ENCODE assay signal across 16 cellular contexts in the genomic region with DNA sequence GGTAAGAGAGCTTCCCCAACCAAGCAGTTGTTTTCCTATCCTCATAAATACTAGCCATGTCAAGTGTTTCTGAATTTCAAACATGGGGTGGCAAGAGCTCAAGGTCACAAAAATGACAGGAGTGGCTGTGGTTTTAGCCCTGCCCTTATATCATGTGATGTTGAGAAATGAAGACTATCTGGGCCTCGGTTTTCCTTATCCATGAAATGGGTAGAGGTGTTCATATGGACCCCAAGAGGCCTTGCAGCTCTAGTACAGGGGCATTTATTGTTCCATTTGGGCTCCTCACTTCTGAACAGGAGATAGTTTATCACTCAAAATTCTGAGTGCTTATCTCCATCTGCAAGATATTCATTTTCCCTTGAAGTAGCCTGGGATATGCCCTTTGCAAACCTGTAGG. TPM values are rescaled to one million over a fixed set of nuclear protein-coding genes. Genes with fewer than 3 reads are reported as not detected.
DNase-seq lines count a peak whose midpoint lies in the region; ATAC-seq, FAIRE-seq and TF ChIP-seq lines count a peak whose summit lies in the region.
"Had no signal": no experiment of that assay in that cellular context is flagged by ENCODE, and none has a peak within 500 bp of the region (broad histone marks: within the 10 kb centered on the region; RNA-seq: fewer than 3 reads in every experiment).

No MANE protein-coding gene starts in this region.

- H3K27ac ChIP-seq in AG04450 (ENCODE audit: low read depth, low read length) (peak overlapping the region; percentile 52), astrocyte (ENCODE audit: low read depth, low read length) (no peak overlapping the region), fibroblast of lung (ENCODE audit: insufficient read depth, low read length) (peak overlapping the region; percentile 47), thoracic aorta (peak overlapping the region; percentile 22 to 59), sigmoid colon (no peak overlapping the region), heart left ventricle (no peak overlapping the region)
- H3K27ac ChIP-seq: BLaER1 had no signal

- no peak for DNase-seq in AG04450 (ENCODE audit: low read depth, low spot score)
- DNase-seq in astrocyte (ENCODE audit: low read depth): no peak
- no peak for DNase-seq in fibroblast of lung (ENCODE audit: low read depth in 2 of 2)
- DNase-seq in thoracic aorta (ENCODE audit: low spot score): no peak
- no peak for DNase-seq in T-helper 1 cell
- DNase-seq in sigmoid colon: no peak
- no peak for DNase-seq in ACHN
- DNase-seq in heart left ventricle: no peak
- DNase-seq: AML-193; Caco-2; CD8-positive, alpha-beta memory T cell; DND-41; GDM1; HFFc6 had no signal

- H3K4me1 ChIP-seq in astrocyte (ENCODE audit: insufficient read depth, low read length) (peaks cover 23% of the 10 kb centered on the region), fibroblast of lung (ENCODE audit: control insufficient read depth, extremely low read depth, insufficient read depth, low read length) (peaks cover 20% of the 10 kb centered on the region), thoracic aorta (ENCODE audit: control insufficient read depth in 1 of 2, low read depth in 2 of 2) (peaks cover 10 to 89% of the 10 kb centered on the region in 2 donors), sigmoid colon (no peaks in the 10 kb centered on the region), heart left ventricle (peaks cover 0 to 56% (median 32%) of the 10 kb centered on the region in 12 donors)
- H3K4me1 ChIP-seq: Caco-2 had no signal

- no peaks in the 10 kb centered on the region for H4K20me1 ChIP-seq in astrocyte (ENCODE audit: insufficient read depth, low read length)
- no peaks in the 10 kb centered on the region for H4K20me1 ChIP-seq in fibroblast of lung (ENCODE audit: control insufficient read depth, extremely low read depth, insufficient read depth, low read length)
- H4K20me1 ChIP-seq: BLaER1 had no signal

- FAIRE-seq in astrocyte (lab: Jason Lieb, UNC): no peak
- FAIRE-seq: A204.1 had no signal

- TF ChIP-seq CTCF in AG04450 (IDR thresholded peaks at IDR 0.05; ENCODE audit: low read depth, low read length) (no peak), astrocyte (IDR thresholded peaks at IDR 0.05; ENCODE audit: insufficient read depth, low read depth, low read length) (no peak), fibroblast of lung (conservative IDR thresholded peaks at IDR 0.05 in 1 of 2, IDR thresholded peaks at IDR 0.05 in 1 of 2; ENCODE audit: low read depth in 1 of 2, low read length in 2 of 2) (no peak), thoracic aorta (IDR thresholded peaks at IDR 0.05) (no peak), sigmoid colon (IDR thresholded peaks at IDR 0.05) (no peak), heart left ventricle (IDR thresholded peaks at IDR 0.05) (no peak)

- no peak overlapping the region for H3K4me2 ChIP-seq in astrocyte (ENCODE audit: low read length)
- H3K4me2 ChIP-seq in fibroblast of lung (ENCODE audit: extremely low read depth, insufficient read depth, low read length): no peak overlapping the region
- H3K4me2 ChIP-seq: BLaER1 had no signal

- no peaks in the 10 kb centered on the region for H3K27me3 Mint-ChIP-seq in astrocyte (ENCODE audit: low read depth, unreplicated experiment)
- H3K27me3 Mint-ChIP-seq: CD8-positive, alpha-beta memory T cell had no signal

- H3K27me3 ChIP-seq in AG04450 (ENCODE audit: control insufficient read depth, insufficient read depth, low read length) (no peaks in the 10 kb centered on the region), astrocyte (ENCODE audit: insufficient read depth, low read length) (no peaks in the 10 kb centered on the region), fibroblast of lung (ENCODE audit: control insufficient read depth, insufficient read depth, low read length) (no peaks in the 10 kb centered on the region), thoracic aorta (replicated peaks; ENCODE audit: insufficient read depth) (no peaks in the 10 kb centered on the region), sigmoid colon (no peaks in the 10 kb centered on the region), heart left ventricle (no peaks in the 10 kb centered on the region)
- H3K27me3 ChIP-seq: BLaER1 had no signal

- intact Hi-C loops in sigmoid colon (cut with DNase I) (no loop called here), heart left ventricle (cut with DNase I) (loop anchor here in 1 of 10 donors (5.0 kb wide), 1 partner anchor 55 kb away; no protein-coding TSS in a partner anchor)

- H2AFZ ChIP-seq in astrocyte (ENCODE audit: low read depth, low read length) (no peak overlapping the region), fibroblast of lung (ENCODE audit: low read length) (no peak overlapping the region)

- H3K9ac ChIP-seq in astrocyte (ENCODE audit: low read length) (no peak overlapping the region), fibroblast of lung (ENCODE audit: insufficient read depth, low read length) (no peak overlapping the region)
- H3K9ac ChIP-seq: BLaER1 had no signal

- H3K4me3 ChIP-seq in AG04450 (ENCODE audit: low read depth, low read length) (no peak overlapping the region), astrocyte (ENCODE audit: insufficient read depth, low read depth, low read length) (no peak overlapping the region), fibroblast of lung (replicated peaks in 1 of 4; ENCODE audit: control extremely low read depth in 1 of 4, insufficient read depth in 1 of 4, low read depth in 3 of 4, low read length in 4 of 4) (no peak overlapping the region), thoracic aorta (no peak overlapping the region), sigmoid colon (no peak overlapping the region), heart left ventricle (no peak overlapping the region)
- H3K4me3 ChIP-seq: BLaER1 had no signal

- H3K4me1 Mint-ChIP-seq in astrocyte (ENCODE audit: low read depth, unreplicated experiment): peaks cover 72% of the 10 kb centered on the region
- H3K4me1 Mint-ChIP-seq: CD8-positive, alpha-beta memory T cell had no signal

- POLR2A ChIA-PET in AG04450 (lab: Yijun Ruan, JAX): interaction anchor here (1.5 kb wide), 1 partner anchor 39 kb away, joined by 9 read pairs; no protein-coding TSS in a partner anchor

- no peaks in the 10 kb centered on the region for H3K79me2 ChIP-seq in astrocyte (ENCODE audit: insufficient read depth, low read length)
- no peaks in the 10 kb centered on the region for H3K79me2 ChIP-seq in fibroblast of lung (ENCODE audit: control insufficient read depth, insufficient read depth, low read length)

- peaks cover 12% of the 10 kb centered on the region for H3K36me3 ChIP-seq in astrocyte (ENCODE audit: insufficient read depth, low read length)
- H3K36me3 ChIP-seq in fibroblast of lung (ENCODE audit: control insufficient read depth, insufficient read depth, low read length): peaks cover 2% of the 10 kb centered on the region
- peaks cover 81% of the 10 kb centered on the region for H3K36me3 ChIP-seq in thoracic aorta
- no peaks in the 10 kb centered on the region for H3K36me3 ChIP-seq in sigmoid colon
- peaks cover 0 to 82% (median 50%) of the 10 kb centered on the region in 9 donors for H3K36me3 ChIP-seq in heart left ventricle
- H3K36me3 ChIP-seq: BLaER1 had no signal

- H3K36me3 Mint-ChIP-seq in astrocyte (ENCODE audit: low read depth, unreplicated experiment): peaks cover 47% of the 10 kb centered on the region
- H3K36me3 Mint-ChIP-seq: CD8-positive, alpha-beta memory T cell had no signal

- peaks cover 2% of the 10 kb centered on the region for H3K9me3 Mint-ChIP-seq in astrocyte (ENCODE audit: unreplicated experiment)
- H3K9me3 Mint-ChIP-seq: CD8-positive, alpha-beta memory T cell; HFFc6 had no signal

- in situ Hi-C loops in ACHN (cut with HindIII; ENCODE audit: low pct_ligation_motif_present, low pct_unique_long_range_greater_than_20kb, low sequenced_read_pairs): no loop called here

- ATAC-seq in thoracic aorta (ENCODE audit: insufficient number of reproducible peaks, low FRiP score, low read depth) (no peak), heart left ventricle (no peak)

- H3K4me3 Mint-ChIP-seq in astrocyte (ENCODE audit: unreplicated experiment): peak overlapping the region; percentile 51
- H3K4me3 Mint-ChIP-seq: CD8-positive, alpha-beta memory T cell; HFFc6 had no signal

- H3K9me3 ChIP-seq in AG04450 (ENCODE audit: control insufficient read depth, insufficient read depth, low read length) (no peaks in the 10 kb centered on the region), astrocyte (ENCODE audit: insufficient read depth, low read depth, low read length) (no peaks in the 10 kb centered on the region), fibroblast of lung (ENCODE audit: control insufficient read depth, insufficient read depth, low read depth, low read length) (no peaks in the 10 kb centered on the region), thoracic aorta (no peaks in the 10 kb centered on the region), sigmoid colon (no peaks in the 10 kb centered on the region), heart left ventricle (no peaks in the 10 kb centered on the region)
- H3K9me3 ChIP-seq: Caco-2 had no signal

- no peak for TF ChIP-seq EP300 in sigmoid colon (IDR thresholded peaks at IDR 0.05)

- peak overlapping the region; percentile 82 for H3K27ac Mint-ChIP-seq in astrocyte (ENCODE audit: unreplicated experiment)
- H3K27ac Mint-ChIP-seq: CD8-positive, alpha-beta memory T cell had no signal

- CTCF ChIA-PET in AG04450 (lab: Charles Lee): no interaction called here

- WGBS in sigmoid colon, 2 donors: 74 to 80% methylated on average over 1 of the region's 1 CpG
- WGBS in heart left ventricle, 4 donors: 86 to 96% (median 92%) methylated on average over 1 of the region's 1 CpG

- TF ChIP-seq POLR2A in sigmoid colon (IDR thresholded peaks at IDR 0.05) (no peak), heart left ventricle (IDR thresholded peaks at IDR 0.05) (no peak)

RNA-seq across cellular contexts. Expression of gene LMCD1, which starts 35.8 kb away (rescaled TPM):
- polyA plus RNA-seq in AG04450 (2011; rRNA removed) (39.1 and 49.5 TPM in 2 replicates), fibroblast of lung (29.7 and 137 TPM in 2 replicates), sigmoid colon (10 to 100 TPM in 2 of 3 donors, 1 to 10 TPM in 1; 6.5 to 16.2 (median 11.4) TPM), heart left ventricle (100 to 1,000 TPM in 1 of 2 donors, 10 to 100 TPM in 1; 34.9 to 661 TPM)
- polyA minus RNA-seq in AG04450 (2011; rRNA and poly(A)+ RNA removed): 25.4 and 36.0 TPM in 2 replicates
- total RNA-seq in astrocyte (374 and 437 TPM in 2 replicates), fibroblast of lung (40.1 and 60.1 TPM in 2 replicates), thoracic aorta (100 to 1,000 TPM; 813 to 852 TPM), sigmoid colon (10 to 100 TPM in 3 of 4 donors, 1 to 10 TPM in 1; 9.7 to 49.3 (median 19.5) TPM), heart left ventricle (100 to 1,000 TPM in 1 of 9 donors, 10 to 100 TPM in 8; 36.8 to 382 (median 54.6) TPM)
- 33.1 and 156 TPM in 2 replicates for polyA plus RNA-seq in fibroblast of lung (2012)
- 22.1 and 94.8 TPM in 2 replicates for polyA minus RNA-seq in fibroblast of lung (ENCODE audit: low replicate concordance)

Comparison
In these comparisons a context has a peak if more than half of its experiments do, and no peak if none do; other contexts are left out.
1. H3K27ac ChIP-seq: peak in AG04450 (single experiment), fibroblast of lung (single experiment) and thoracic aorta (2 of 2); none in astrocyte (single experiment), sigmoid colon (0 of 4) and heart left ventricle (0 of 12).